ENCODE assay signal across 8 cellular contexts in genomic region chr17:28896884-28897768, GRCh38. TPM values are rescaled to one million over a fixed set of nuclear protein-coding genes. Genes with fewer than 3 reads are reported as not detected.
DNase-seq lines count a peak whose midpoint lies in the region; ATAC-seq and TF ChIP-seq lines count a peak whose summit lies in the region.

A gene with protein sequence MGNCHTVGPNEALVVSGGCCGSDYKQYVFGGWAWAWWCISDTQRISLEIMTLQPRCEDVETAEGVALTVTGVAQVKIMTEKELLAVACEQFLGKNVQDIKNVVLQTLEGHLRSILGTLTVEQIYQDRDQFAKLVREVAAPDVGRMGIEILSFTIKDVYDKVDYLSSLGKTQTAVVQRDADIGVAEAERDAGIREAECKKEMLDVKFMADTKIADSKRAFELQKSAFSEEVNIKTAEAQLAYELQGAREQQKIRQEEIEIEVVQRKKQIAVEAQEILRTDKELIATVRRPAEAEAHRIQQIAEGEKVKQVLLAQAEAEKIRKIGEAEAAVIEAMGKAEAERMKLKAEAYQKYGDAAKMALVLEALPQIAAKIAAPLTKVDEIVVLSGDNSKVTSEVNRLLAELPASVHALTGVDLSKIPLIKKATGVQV (minus strand): TSS chr17:28897733. CDS start chr17:28897574, 159 bp downstream.

- TF ChIP-seq CTCF in osteocyte (IDR thresholded peaks at IDR 0.05), result peak; percentile 29
- peak in 5 of 6 experiments; percentile 9 to 38 (median 25) for TF ChIP-seq CTCF in thyroid gland (IDR thresholded peaks at IDR 0.05)

- H3K27ac ChIP-seq in SJCRH30 (peak within 1 kb of the TSS; percentile 26; the same call in 1 of the 2 replicates), thyroid gland (peak within 1 kb of the TSS; percentile 72 to 97 (median 80))

- H3K9me3 Mint-ChIP-seq in activated naive CD4-positive, alpha-beta T cell treated with anti-CD3 and anti-CD28 coated beads for 36 hours, result no peaks in the 10 kb centered on the region
- H3K9me3 Mint-ChIP-seq in osteocyte (ENCODE audit: unreplicated experiment), result no peaks in the 10 kb centered on the region

- H3K4me3 ChIP-seq in SJCRH30 (peak within 1 kb of the TSS; percentile 71), thyroid gland (replicated peaks in 1 of 3) (peak within 1 kb of the TSS; percentile 46 to 95 (median 90))

- no peak for ATAC-seq in HG03520 (IDR thresholded peaks at IDR 0.05; ENCODE audit: unreplicated experiment)

- CTCF ChIA-PET in activated naive CD4-positive, alpha-beta T cell treated with anti-CD3 and anti-CD28 coated beads for 36 hours (lab: Charles Lee), result interaction anchor here (0.5 to 5.1 kb wide), 14 partner anchors 14 to 170 kb away, joined by 3 to 30 read pairs (median 4); partner anchors contain the start of genes FAM222B, NEK8 and TLCD1

- no peak for TF ChIP-seq RAD21 in Ishikawa (IDR thresholded peaks at IDR 0.05; ENCODE audit: low read depth)

- H3K36me3 ChIP-seq in SJCRH30, result no peaks in the 10 kb centered on the region; the same call in 1 of the 2 replicates
- H3K36me3 ChIP-seq in thyroid gland, result no peaks in the 10 kb centered on the region

- peaks cover 15% of the 10 kb centered on the region; the same call in 1 of the 2 replicates for H3K4me1 ChIP-seq in SJCRH30
- H3K4me1 ChIP-seq in thyroid gland, result peaks cover 12 to 37% of the 10 kb centered on the region in 2 donors

- no peaks in the 10 kb centered on the region for H3K9me3 ChIP-seq in SJCRH30 (replicated peaks)
- no peaks in the 10 kb centered on the region for H3K9me3 ChIP-seq in thyroid gland

- H3K27me3 ChIP-seq in SJCRH30 (no peaks in the 10 kb centered on the region), thyroid gland (no peaks in the 10 kb centered on the region)

- H3K4me1 Mint-ChIP-seq in activated naive CD4-positive, alpha-beta T cell treated with anti-CD3 and anti-CD28 coated beads for 36 hours (ENCODE audit: low read depth), result peaks cover 72% of the 10 kb centered on the region
- H3K4me1 Mint-ChIP-seq in osteocyte (ENCODE audit: unreplicated experiment), result peaks cover 47% of the 10 kb centered on the region

- H3K27ac Mint-ChIP-seq in activated naive CD4-positive, alpha-beta T cell treated with anti-CD3 and anti-CD28 coated beads for 36 hours, result peak within 1 kb of the TSS; percentile 93
- peak within 1 kb of the TSS; percentile 83 for H3K27ac Mint-ChIP-seq in osteocyte (ENCODE audit: unreplicated experiment)

- DNase-seq in ELR (ENCODE audit: low read depth) (peak; percentile 58), SJCRH30 (peak; percentile 73 to 79), glomerular endothelial cell (ENCODE audit: extremely low read depth, low read depth, low spot score) (no peak), osteocyte (ENCODE audit: extremely low spot score, unreplicated experiment) (no peak), thyroid gland (peak; percentile 63)
- DNase-seq in activated naive CD4-positive, alpha-beta T cell treated with anti-CD3 and anti-CD28 coated beads for 36 hours, result peak; percentile 88

- peak in 1 of 2 donors; percentile 69 for TF ChIP-seq POLR2A in thyroid gland (IDR thresholded peaks at IDR 0.05)

- peak; percentile 39; the same call in 1 of the 2 replicates for TF ChIP-seq EP300 in Ishikawa (IDR thresholded peaks at IDR 0.05; ENCODE audit: borderline replicate concordance)

- intact Hi-C loops in activated naive CD4-positive, alpha-beta T cell treated with anti-CD3 and anti-CD28 coated beads for 36 hours (cut with micrococcal nuclease), result loop anchor here (1.0 to 10.0 kb wide), 10 partner anchors 20 to 238 kb away; partner anchors contain the start of genes FAM222B and NEK8
- intact Hi-C loops in thyroid gland (cut with DNase I), result no loop called here

- H3K27me3 Mint-ChIP-seq in activated naive CD4-positive, alpha-beta T cell treated with anti-CD3 and anti-CD28 coated beads for 36 hours (ENCODE audit: low read depth), result no peaks in the 10 kb centered on the region
- no peaks in the 10 kb centered on the region for H3K27me3 Mint-ChIP-seq in osteocyte (ENCODE audit: unreplicated experiment)

- peak within 1 kb of the TSS; percentile 94 for H3K4me3 Mint-ChIP-seq in activated naive CD4-positive, alpha-beta T cell treated with anti-CD3 and anti-CD28 coated beads for 36 hours
- H3K4me3 Mint-ChIP-seq in osteocyte (ENCODE audit: unreplicated experiment), result peak within 1 kb of the TSS; percentile 88

- peaks cover 34% of the 10 kb centered on the region for H3K36me3 Mint-ChIP-seq in activated naive CD4-positive, alpha-beta T cell treated with anti-CD3 and anti-CD28 coated beads for 36 hours (ENCODE audit: low read depth)
- peaks cover 3% of the 10 kb centered on the region for H3K36me3 Mint-ChIP-seq in osteocyte (ENCODE audit: unreplicated experiment)

- WGBS in thyroid gland, 2 donors, result 0 to 1% methylated on average over 30 to 31 of the region's 73 CpGs

TF ChIP-seq in Ishikawa, 13 proteins besides CTCF, POLR2A, EP300 and RAD21:
- no peak for TF ChIP-seq CREB1 (IDR thresholded peaks at IDR 0.05; ENCODE audit: low read depth)
- TF ChIP-seq, protein P1, sequence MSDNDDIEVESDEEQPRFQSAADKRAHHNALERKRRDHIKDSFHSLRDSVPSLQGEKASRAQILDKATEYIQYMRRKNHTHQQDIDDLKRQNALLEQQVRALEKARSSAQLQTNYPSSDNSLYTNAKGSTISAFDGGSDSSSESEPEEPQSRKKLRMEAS (IDR thresholded peaks at IDR 0.05), result no peak; the same call in 1 of the 2 replicates
- TF ChIP-seq REST (IDR thresholded peaks at IDR 0.05; ENCODE audit: low read depth), result no peak
- peak; percentile 86; the same call in 1 of the 2 replicates for TF ChIP-seq ZBTB7A (IDR thresholded peaks at IDR 0.05; ENCODE audit: low read depth)
- TF ChIP-seq, protein P2, sequence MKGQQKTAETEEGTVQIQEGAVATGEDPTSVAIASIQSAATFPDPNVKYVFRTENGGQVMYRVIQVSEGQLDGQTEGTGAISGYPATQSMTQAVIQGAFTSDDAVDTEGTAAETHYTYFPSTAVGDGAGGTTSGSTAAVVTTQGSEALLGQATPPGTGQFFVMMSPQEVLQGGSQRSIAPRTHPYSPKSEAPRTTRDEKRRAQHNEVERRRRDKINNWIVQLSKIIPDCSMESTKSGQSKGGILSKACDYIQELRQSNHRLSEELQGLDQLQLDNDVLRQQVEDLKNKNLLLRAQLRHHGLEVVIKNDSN (IDR thresholded peaks at IDR 0.05), result no peak
- TF ChIP-seq EGR1 (IDR thresholded peaks at IDR 0.05), result peak; percentile 40
- TF ChIP-seq TAF1 (IDR thresholded peaks at IDR 0.05; ENCODE audit: low read depth), result peak; percentile 53; the same call in 1 of the 2 replicates
- peak; percentile 10; the same call in 1 of the 2 replicates for TF ChIP-seq TEAD4 (IDR thresholded peaks at IDR 0.05)
- TF ChIP-seq NFIC (IDR thresholded peaks at IDR 0.05), result peak; percentile 85
- no peak for TF ChIP-seq FOXM1 (IDR thresholded peaks at IDR 0.05; ENCODE audit: borderline replicate concordance, low read depth)
- no peak for TF ChIP-seq CEBPB (IDR thresholded peaks at IDR 0.05)
- TF ChIP-seq TCF12 (IDR thresholded peaks at IDR 0.05; ENCODE audit: low read depth), result no peak; the same call in 1 of the 2 replicates
- no peak; the same call in 1 of the 2 replicates for TF ChIP-seq YY1 (IDR thresholded peaks at IDR 0.05; ENCODE audit: low read depth)

RNA-seq across cellular contexts. Expression of the gene that starts here (rescaled TPM):
- total RNA-seq in SJCRH30 (2014; rRNA removed; shearing (Covaris generic)), result 44.7 and 46.4 TPM in 2 replicates
- total RNA-seq in activated naive CD4-positive, alpha-beta T cell treated with anti-CD3 and anti-CD28 coated beads for 36 hours, result 10 to 100 TPM; 66.0 to 71.5 TPM
- total RNA-seq in glomerular endothelial cell (124 and 133 TPM in 2 replicates), osteocyte (95.8 and 104 TPM in 2 replicates), thyroid gland (10 to 100 TPM; 55.0 to 75.0 (median 62.7) TPM)

Comparison
In these comparisons a context has a peak if more than half of its experiments do, and no peak if none do; other contexts are left out.
1. DNase-seq: peak in ELR (single experiment), SJCRH30 (2 of 2), activated naive CD4-positive, alpha-beta T cell treated with anti-CD3 and anti-CD28 coated beads for 36 hours (single experiment) and thyroid gland (2 of 2); none in glomerular endothelial cell (single experiment) and osteocyte (single experiment).